12 cellular contexts compared by ENCODE assay signal in the genomic region with DNA sequence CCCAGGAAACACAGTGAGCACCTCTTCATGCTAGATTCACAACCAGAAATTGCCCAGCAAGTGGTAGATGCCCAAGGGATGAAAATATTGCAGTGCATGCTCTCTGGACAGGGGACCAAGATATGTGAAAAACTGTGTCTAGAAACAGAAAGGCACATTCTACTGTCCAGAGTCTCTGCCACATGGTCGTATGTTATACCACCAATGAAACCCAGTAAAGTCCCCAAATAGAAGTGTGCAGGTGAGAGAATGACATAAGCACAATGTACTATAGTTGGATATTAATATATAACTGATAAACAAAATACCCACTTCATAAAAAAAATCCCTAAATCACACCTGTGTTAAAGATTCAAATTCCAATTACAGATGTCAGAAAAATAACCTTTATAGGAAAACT.
"Had no signal": no experiment of that assay in that cellular context is flagged by ENCODE, and none has a peak within 500 bp of the region (broad histone marks: within the 10 kb centered on the region; RNA-seq: fewer than 3 reads in every experiment).

No MANE protein-coding gene starts in this region.

- DNase-seq: activated CD4-positive, alpha-beta T cell treated with anti-CD3 and anti-CD28 coated beads for 48 hours; activated CD8-positive, alpha-beta T cell treated with anti-CD3 and anti-CD28 coated beads for 36 hours; activated effector memory CD4-positive, alpha-beta T cell treated with Interleukin-2 at 50 U/mL for 16 hours had no signal

- H3K27ac ChIP-seq: cardiac muscle cell, gastroesophageal sphincter, pancreas, sigmoid colon, spleen had no signal

- H3K4me3 Mint-ChIP-seq: activated CD8-positive, alpha-beta T cell treated with anti-CD3 and anti-CD28 coated beads for 36 hours; activated naive CD4-positive, alpha-beta T cell treated with anti-CD3 and anti-CD28 coated beads, Interleukin-2, amount 50 U/mL, for 24 hours; activated T-cell treated with anti-CD3 and anti-CD28 coated beads, Interleukin-2, amount 50 U/mL, for 4 hours; stimulated activated naive CD8-positive, alpha-beta T cell treated with anti-CD3 and anti-CD28 coated beads, Interleukin-15, amount 100 ng/mL, for 72 hours; type B pancreatic cell had no signal

- H3K27me3 ChIP-seq: pancreas had no signal

- H3K27ac Mint-ChIP-seq: activated CD8-positive, alpha-beta T cell treated with anti-CD3 and anti-CD28 coated beads for 36 hours; activated naive CD4-positive, alpha-beta T cell treated with anti-CD3 and anti-CD28 coated beads, Interleukin-2, amount 50 U/mL, for 24 hours; stimulated activated naive CD8-positive, alpha-beta T cell treated with anti-CD3 and anti-CD28 coated beads, Interleukin-15, amount 100 ng/mL, for 72 hours; type B pancreatic cell had no signal

- H3K9me3 Mint-ChIP-seq: activated CD8-positive, alpha-beta T cell treated with anti-CD3 and anti-CD28 coated beads for 36 hours; activated naive CD4-positive, alpha-beta T cell treated with anti-CD3 and anti-CD28 coated beads, Interleukin-2, amount 50 U/mL, for 24 hours; activated T-cell treated with anti-CD3 and anti-CD28 coated beads, Interleukin-2, amount 50 U/mL, for 4 hours; stimulated activated naive CD8-positive, alpha-beta T cell treated with anti-CD3 and anti-CD28 coated beads, Interleukin-15, amount 100 ng/mL, for 72 hours; type B pancreatic cell had no signal

- H3K4me1 ChIP-seq: gastroesophageal sphincter, pancreas, sigmoid colon had no signal

- H3K9me3 ChIP-seq: gastroesophageal sphincter, pancreas, sigmoid colon, spleen had no signal

- H3K36me3 ChIP-seq: cardiac muscle cell, gastroesophageal sphincter, pancreas, sigmoid colon, spleen had no signal

- H3K4me3 ChIP-seq: cardiac muscle cell, gastroesophageal sphincter, pancreas, sigmoid colon, spleen had no signal

- H3K36me3 Mint-ChIP-seq: activated naive CD4-positive, alpha-beta T cell treated with anti-CD3 and anti-CD28 coated beads, Interleukin-2, amount 50 U/mL, for 24 hours; type B pancreatic cell had no signal

- ATAC-seq: activated CD8-positive, alpha-beta T cell treated with anti-CD3 and anti-CD28 coated beads for 36 hours; activated T-cell treated with anti-CD3 and anti-CD28 coated beads, Interleukin-2, amount 50 U/mL, for 4 hours; gastroesophageal sphincter; pancreas; stimulated activated naive CD8-positive, alpha-beta T cell treated with anti-CD3 and anti-CD28 coated beads, Interleukin-15, amount 100 ng/mL, for 72 hours had no signal
